1 cellular context compared by ENCODE assay signal in the genomic region with DNA sequence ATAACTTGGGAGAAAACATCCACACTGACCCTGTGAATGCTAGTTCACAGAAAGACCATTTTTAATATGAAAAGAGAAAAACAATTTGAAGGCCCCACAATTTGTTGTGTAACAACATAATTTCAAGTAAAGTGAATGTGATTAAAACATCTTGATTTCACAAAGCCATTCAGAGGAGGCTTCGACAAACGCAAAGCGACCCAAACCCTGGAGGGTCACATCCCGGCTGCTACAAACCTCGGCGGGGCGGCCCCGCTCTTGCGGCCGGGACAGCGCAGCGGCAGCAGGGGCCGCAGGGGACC.
TF ChIP-seq lines count a peak whose summit lies in the region.

No MANE protein-coding gene starts in this region.

TF ChIP-seq in endothelial cell of umbilical vein, 7 proteins besides CTCF, POLR2A, EP300 and RAD21:
- TF ChIP-seq GATA2 (IDR thresholded peaks at IDR 0.05; ENCODE audit: insufficient read depth, insufficient read length, low read depth, low read length) (no peak), MYC (IDR thresholded peaks at IDR 0.05; ENCODE audit: low read depth, low read length) (no peak)
- TF ChIP-seq, protein P1, sequence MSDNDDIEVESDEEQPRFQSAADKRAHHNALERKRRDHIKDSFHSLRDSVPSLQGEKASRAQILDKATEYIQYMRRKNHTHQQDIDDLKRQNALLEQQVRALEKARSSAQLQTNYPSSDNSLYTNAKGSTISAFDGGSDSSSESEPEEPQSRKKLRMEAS (IDR thresholded peaks at IDR 0.05; ENCODE audit: insufficient read depth, insufficient read length), result no peak
